2 cellular contexts compared by ENCODE assay signal in genomic region chr12:121996945-121997612, GRCh38.
TF ChIP-seq lines count a peak whose summit lies in the region.

No MANE protein-coding gene starts in this region.

TF ChIP-seq in SK-N-SH, 30 proteins besides CTCF, POLR2A, EP300 and RAD21 (continued from another document):
- TF ChIP-seq, protein P1, sequence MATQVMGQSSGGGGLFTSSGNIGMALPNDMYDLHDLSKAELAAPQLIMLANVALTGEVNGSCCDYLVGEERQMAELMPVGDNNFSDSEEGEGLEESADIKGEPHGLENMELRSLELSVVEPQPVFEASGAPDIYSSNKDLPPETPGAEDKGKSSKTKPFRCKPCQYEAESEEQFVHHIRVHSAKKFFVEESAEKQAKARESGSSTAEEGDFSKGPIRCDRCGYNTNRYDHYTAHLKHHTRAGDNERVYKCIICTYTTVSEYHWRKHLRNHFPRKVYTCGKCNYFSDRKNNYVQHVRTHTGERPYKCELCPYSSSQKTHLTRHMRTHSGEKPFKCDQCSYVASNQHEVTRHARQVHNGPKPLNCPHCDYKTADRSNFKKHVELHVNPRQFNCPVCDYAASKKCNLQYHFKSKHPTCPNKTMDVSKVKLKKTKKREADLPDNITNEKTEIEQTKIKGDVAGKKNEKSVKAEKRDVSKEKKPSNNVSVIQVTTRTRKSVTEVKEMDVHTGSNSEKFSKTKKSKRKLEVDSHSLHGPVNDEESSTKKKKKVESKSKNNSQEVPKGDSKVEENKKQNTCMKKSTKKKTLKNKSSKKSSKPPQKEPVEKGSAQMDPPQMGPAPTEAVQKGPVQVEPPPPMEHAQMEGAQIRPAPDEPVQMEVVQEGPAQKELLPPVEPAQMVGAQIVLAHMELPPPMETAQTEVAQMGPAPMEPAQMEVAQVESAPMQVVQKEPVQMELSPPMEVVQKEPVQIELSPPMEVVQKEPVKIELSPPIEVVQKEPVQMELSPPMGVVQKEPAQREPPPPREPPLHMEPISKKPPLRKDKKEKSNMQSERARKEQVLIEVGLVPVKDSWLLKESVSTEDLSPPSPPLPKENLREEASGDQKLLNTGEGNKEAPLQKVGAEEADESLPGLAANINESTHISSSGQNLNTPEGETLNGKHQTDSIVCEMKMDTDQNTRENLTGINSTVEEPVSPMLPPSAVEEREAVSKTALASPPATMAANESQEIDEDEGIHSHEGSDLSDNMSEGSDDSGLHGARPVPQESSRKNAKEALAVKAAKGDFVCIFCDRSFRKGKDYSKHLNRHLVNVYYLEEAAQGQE (IDR thresholded peaks at IDR 0.05; ENCODE audit: low read depth, low read length), result no peak
- TF ChIP-seq, protein P2, sequence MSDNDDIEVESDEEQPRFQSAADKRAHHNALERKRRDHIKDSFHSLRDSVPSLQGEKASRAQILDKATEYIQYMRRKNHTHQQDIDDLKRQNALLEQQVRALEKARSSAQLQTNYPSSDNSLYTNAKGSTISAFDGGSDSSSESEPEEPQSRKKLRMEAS (IDR thresholded peaks at IDR 0.05; ENCODE audit: low read depth), result no peak
- no peak for TF ChIP-seq MXI1 (IDR thresholded peaks at IDR 0.05; ENCODE audit: low read depth, low read length)
- TF ChIP-seq MEF2A (IDR thresholded peaks at IDR 0.05; ENCODE audit: borderline replicate concordance, low read depth), result no peak
- no peak for TF ChIP-seq FOXM1 (IDR thresholded peaks at IDR 0.05; ENCODE audit: low read depth)

TF ChIP-seq in SK-N-SH treated with all-trans-retinoic acid at 6 μM for 48 hours, 23 proteins besides CTCF, POLR2A, EP300 and RAD21 (continued from another document):
- TF ChIP-seq ZFP30 (CRISPR knock-in tag; IDR thresholded peaks at IDR 0.05), result no peak
- no peak for TF ChIP-seq CSRNP3 (CRISPR knock-in tag; IDR thresholded peaks at IDR 0.05)
- TF ChIP-seq OSR1 (CRISPR knock-in tag; IDR thresholded peaks at IDR 0.05), result no peak
- TF ChIP-seq TCF4 (CRISPR knock-in tag; IDR thresholded peaks at IDR 0.05; ENCODE audit: borderline replicate concordance), result no peak
- no peak for TF ChIP-seq ZNF8 (CRISPR knock-in tag; IDR thresholded peaks at IDR 0.05)
- TF ChIP-seq, protein P3, sequence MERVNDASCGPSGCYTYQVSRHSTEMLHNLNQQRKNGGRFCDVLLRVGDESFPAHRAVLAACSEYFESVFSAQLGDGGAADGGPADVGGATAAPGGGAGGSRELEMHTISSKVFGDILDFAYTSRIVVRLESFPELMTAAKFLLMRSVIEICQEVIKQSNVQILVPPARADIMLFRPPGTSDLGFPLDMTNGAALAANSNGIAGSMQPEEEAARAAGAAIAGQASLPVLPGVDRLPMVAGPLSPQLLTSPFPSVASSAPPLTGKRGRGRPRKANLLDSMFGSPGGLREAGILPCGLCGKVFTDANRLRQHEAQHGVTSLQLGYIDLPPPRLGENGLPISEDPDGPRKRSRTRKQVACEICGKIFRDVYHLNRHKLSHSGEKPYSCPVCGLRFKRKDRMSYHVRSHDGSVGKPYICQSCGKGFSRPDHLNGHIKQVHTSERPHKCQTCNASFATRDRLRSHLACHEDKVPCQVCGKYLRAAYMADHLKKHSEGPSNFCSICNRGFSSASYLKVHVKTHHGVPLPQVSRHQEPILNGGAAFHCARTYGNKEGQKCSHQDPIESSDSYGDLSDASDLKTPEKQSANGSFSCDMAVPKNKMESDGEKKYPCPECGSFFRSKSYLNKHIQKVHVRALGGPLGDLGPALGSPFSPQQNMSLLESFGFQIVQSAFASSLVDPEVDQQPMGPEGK (CRISPR knock-in tag; IDR thresholded peaks at IDR 0.05; ENCODE audit: borderline replicate concordance), result no peak
- TF ChIP-seq BACH2 (CRISPR knock-in tag; IDR thresholded peaks at IDR 0.05; ENCODE audit: borderline replicate concordance), result no peak
- no peak for TF ChIP-seq ZFP3 (CRISPR knock-in tag; IDR thresholded peaks at IDR 0.05)
